ENCODE assay signal across 8 cellular contexts in the genomic region with DNA sequence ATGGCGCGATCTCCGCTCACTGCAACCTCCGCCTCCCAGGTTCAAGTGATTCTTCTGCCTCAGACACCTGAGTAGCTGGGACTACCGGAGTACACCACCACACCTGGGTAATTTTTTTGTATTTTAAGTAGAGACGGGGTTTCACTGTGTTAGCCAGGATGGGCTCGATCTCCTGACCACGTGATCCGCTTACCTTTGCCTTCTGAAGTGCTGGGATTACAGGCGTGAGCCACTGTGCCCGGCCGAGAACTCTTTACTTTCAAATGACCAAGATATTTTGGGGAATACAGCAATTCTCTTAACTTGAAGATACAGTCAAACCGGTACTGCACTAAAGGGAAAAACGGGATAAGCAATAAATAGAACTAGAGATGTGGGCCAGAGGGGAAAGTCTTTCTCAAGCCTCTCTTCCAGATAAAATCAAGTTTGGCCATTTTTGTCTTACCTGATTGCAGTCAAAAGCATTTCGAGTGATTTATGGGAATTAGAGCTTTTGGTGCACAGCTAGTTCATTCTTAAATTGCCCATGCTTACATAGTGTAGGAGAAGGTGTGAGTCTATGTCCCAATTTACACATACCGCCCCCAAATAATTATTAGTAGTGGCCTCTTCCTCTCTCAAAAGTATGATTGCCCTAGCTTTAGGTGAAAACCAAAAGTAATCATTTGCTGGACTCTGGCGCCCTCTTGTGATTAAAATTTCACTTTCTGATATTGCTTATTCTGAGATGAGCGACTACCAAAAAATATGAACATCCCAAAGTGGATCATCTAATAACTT. TPM values are rescaled to one million over a fixed set of nuclear protein-coding genes. Genes with fewer than 3 reads are reported as not detected.
DNase-seq lines count a peak whose midpoint lies in the region; ATAC-seq, FAIRE-seq and TF ChIP-seq lines count a peak whose summit lies in the region.

No MANE protein-coding gene starts in this region.

- TF ChIP-seq CTCF in AG09319 (IDR thresholded peaks at IDR 0.05; ENCODE audit: low read depth, low read length) (peak; percentile 58), body of pancreas (IDR thresholded peaks at IDR 0.05) (peak; percentile 65 to 89 (median 78)), kidney (IDR thresholded peaks at IDR 0.05; ENCODE audit: borderline replicate concordance, extremely low read depth, insufficient read depth) (peak; percentile 64)

- WGBS in body of pancreas, 2 donors: 49 to 50% methylated on average over 18 of the region's 18 CpGs

- no peak overlapping the region for H3K9ac ChIP-seq in kidney (ENCODE audit: low read length in 2 of 2)

- H3K4me1 ChIP-seq in body of pancreas: peaks cover 8% of the 10 kb centered on the region
- no peaks in the 10 kb centered on the region for H3K4me1 ChIP-seq in kidney (ENCODE audit: control insufficient read depth in 1 of 2, insufficient read depth in 1 of 2, low read depth in 1 of 2, low read length in 2 of 2)

- peak; percentile 53 for FAIRE-seq in RCC 7860 (lab: Jason Lieb, UNC)
- peak; percentile 70 for FAIRE-seq in kidney (lab: Jason Lieb, UNC)

- no peak overlapping the region for H3K4me3 ChIP-seq in body of pancreas
- peak overlapping the region in 1 of 2 donors; percentile 26 for H3K4me3 ChIP-seq in kidney (ENCODE audit: low read length in 2 of 2)

- DNase-seq in AG09319 (ENCODE audit: extremely low read depth, low read depth) (peak; percentile 5), GDM1 (lab: John Stamatoyannopoulos, UW) (peak; percentile 20), RCC 7860 (ENCODE audit: low spot score) (peak; percentile 9), body of pancreas (peak; percentile 28 to 57 (median 40)), kidney (no peak)
- peak; percentile 32 for DNase-seq in stimulated activated CD8-positive, alpha-beta memory T cell treated with anti-CD3 and anti-CD28 coated beads, Interleukin-12 subunit alpha, Interleukin-12 subunit beta, amount 100 ng/mL, for 1 hour (ENCODE audit: low read depth)

- no peaks in the 10 kb centered on the region for H3K27me3 ChIP-seq in body of pancreas

- TF ChIP-seq POLR2A in body of pancreas (IDR thresholded peaks at IDR 0.05): no peak

- H3K36me3 ChIP-seq in body of pancreas (replicated peaks in 1 of 2; ENCODE audit: insufficient read depth in 1 of 2, low read depth in 2 of 2): no peaks in the 10 kb centered on the region
- H3K36me3 ChIP-seq in kidney (ENCODE audit: control insufficient read depth in 1 of 2, insufficient read depth in 2 of 2, low read length in 2 of 2): no peaks in the 10 kb centered on the region

- intact Hi-C loops in body of pancreas (cut with DNase I): loop anchor here (5.0 to 10.0 kb wide), 2 partner anchors 174 to 357 kb away; no protein-coding TSS in a partner anchor
- intact Hi-C loops in kidney (cut with DNase I): loop anchor here (5.0 kb wide), 2 partner anchors 174 to 354 kb away; no protein-coding TSS in a partner anchor

- H3K9me3 ChIP-seq in body of pancreas: no peaks in the 10 kb centered on the region
- no peaks in the 10 kb centered on the region for H3K9me3 ChIP-seq in kidney (ENCODE audit: control insufficient read depth in 1 of 2, low read length in 2 of 2)

- H3K27ac ChIP-seq in body of pancreas (no peak overlapping the region), kidney (ENCODE audit: low read depth in 2 of 2, low read length in 2 of 2) (no peak overlapping the region)

- ATAC-seq in HG03280 (IDR thresholded peaks at IDR 0.05; ENCODE audit: unreplicated experiment) (peak; percentile 64), body of pancreas (no peak), GM18502 (IDR thresholded peaks at IDR 0.05; ENCODE audit: poor library complexity, unreplicated experiment) (no peak)

RNA-seq across cellular contexts. Expression of a gene that starts 53.2 kb away (rescaled TPM):
- 1 to 10 TPM in 1 of 2 donors, under 1 TPM in 1; 0.66 to 2.1 TPM for total RNA-seq in body of pancreas
- total RNA-seq in kidney: 4.7 TPM
- polyA plus RNA-seq in kidney (ENCODE audit: insufficient read depth, low read depth, low replicate concordance): 1.5 TPM
